ENCODE assay signal across 1 cellular context in the genomic region with DNA sequence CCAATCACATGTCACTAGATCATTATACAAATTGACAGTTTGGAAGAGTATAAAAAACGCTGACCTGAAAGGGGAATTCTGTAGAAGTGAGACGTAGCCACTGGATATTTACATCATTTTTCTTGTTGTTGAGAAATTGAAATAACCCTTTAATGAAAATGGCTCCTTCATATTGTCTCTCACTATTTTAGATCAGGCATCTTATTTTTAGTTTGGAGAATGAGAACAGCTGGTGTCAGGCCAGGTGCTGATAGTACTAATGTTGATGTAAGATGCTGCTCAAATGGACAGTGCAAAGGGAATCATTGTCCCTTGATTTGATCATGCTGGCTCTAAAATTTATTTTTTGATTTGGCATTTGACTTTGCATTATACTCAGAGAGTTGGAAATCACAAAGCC.
TF ChIP-seq lines count a peak whose summit lies in the region.

No MANE protein-coding gene starts in this region.

TF ChIP-seq in GM23338, 12 proteins besides CTCF, POLR2A, EP300 and RAD21 (continued from another document):
- TF ChIP-seq, protein P1, sequence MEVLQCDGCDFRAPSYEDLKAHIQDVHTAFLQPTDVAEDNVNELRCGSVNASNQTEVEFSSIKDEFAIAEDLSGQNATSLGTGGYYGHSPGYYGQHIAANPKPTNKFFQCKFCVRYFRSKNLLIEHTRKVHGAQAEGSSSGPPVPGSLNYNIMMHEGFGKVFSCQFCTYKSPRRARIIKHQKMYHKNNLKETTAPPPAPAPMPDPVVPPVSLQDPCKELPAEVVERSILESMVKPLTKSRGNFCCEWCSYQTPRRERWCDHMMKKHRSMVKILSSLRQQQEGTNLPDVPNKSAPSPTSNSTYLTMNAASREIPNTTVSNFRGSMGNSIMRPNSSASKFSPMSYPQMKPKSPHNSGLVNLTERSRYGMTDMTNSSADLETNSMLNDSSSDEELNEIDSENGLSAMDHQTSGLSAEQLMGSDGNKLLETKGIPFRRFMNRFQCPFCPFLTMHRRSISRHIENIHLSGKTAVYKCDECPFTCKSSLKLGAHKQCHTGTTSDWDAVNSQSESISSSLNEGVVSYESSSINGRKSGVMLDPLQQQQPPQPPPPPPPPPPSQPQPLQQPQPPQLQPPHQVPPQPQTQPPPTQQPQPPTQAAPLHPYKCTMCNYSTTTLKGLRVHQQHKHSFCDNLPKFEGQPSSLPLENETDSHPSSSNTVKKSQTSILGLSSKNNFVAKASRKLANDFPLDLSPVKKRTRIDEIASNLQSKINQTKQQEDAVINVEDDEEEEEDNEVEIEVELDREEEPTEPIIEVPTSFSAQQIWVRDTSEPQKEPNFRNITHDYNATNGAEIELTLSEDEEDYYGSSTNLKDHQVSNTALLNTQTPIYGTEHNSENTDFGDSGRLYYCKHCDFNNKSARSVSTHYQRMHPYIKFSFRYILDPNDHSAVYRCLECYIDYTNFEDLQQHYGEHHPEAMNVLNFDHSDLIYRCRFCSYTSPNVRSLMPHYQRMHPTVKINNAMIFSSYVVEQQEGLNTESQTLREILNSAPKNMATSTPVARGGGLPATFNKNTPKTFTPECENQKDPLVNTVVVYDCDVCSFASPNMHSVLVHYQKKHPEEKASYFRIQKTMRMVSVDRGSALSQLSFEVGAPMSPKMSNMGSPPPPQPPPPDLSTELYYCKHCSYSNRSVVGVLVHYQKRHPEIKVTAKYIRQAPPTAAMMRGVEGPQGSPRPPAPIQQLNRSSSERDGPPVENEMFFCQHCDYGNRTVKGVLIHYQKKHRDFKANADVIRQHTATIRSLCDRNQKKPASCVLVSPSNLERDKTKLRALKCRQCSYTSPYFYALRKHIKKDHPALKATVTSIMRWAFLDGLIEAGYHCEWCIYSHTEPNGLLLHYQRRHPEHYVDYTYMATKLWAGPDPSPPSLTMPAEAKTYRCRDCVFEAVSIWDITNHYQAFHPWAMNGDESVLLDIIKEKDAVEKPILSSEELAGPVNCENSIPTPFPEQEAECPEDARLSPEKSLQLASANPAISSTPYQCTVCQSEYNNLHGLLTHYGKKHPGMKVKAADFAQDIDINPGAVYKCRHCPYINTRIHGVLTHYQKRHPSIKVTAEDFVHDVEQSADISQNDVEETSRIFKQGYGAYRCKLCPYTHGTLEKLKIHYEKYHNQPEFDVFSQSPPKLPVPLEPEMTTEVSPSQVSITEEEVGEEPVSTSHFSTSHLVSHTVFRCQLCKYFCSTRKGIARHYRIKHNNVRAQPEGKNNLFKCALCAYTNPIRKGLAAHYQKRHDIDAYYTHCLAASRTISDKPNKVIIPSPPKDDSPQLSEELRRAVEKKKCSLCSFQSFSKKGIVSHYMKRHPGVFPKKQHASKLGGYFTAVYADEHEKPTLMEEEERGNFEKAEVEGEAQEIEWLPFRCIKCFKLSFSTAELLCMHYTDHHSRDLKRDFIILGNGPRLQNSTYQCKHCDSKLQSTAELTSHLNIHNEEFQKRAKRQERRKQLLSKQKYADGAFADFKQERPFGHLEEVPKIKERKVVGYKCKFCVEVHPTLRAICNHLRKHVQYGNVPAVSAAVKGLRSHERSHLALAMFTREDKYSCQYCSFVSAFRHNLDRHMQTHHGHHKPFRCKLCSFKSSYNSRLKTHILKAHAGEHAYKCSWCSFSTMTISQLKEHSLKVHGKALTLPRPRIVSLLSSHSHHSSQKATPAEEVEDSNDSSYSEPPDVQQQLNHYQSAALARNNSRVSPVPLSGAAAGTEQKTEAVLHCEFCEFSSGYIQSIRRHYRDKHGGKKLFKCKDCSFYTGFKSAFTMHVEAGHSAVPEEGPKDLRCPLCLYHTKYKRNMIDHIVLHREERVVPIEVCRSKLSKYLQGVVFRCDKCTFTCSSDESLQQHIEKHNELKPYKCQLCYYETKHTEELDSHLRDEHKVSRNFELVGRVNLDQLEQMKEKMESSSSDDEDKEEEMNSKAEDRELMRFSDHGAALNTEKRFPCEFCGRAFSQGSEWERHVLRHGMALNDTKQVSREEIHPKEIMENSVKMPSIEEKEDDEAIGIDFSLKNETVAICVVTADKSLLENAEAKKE (CRISPR knock-in tag; IDR thresholded peaks at IDR 0.05): no peak
- no peak for TF ChIP-seq ZNF331 (CRISPR knock-in tag; IDR thresholded peaks at IDR 0.05; ENCODE audit: low read depth)
- TF ChIP-seq JUNB (IDR thresholded peaks at IDR 0.05; ENCODE audit: unreplicated experiment): no peak
TF ChIP-seq in GM23338: peak in this region for 0.
